Comparison of ENCODE assay signal across 8 cellular contexts in genomic region chr6:4776967-4777925, GRCh38. TPM values are rescaled to one million over a fixed set of nuclear protein-coding genes. Genes with fewer than 3 reads are reported as not detected.
DNase-seq lines count a peak whose midpoint lies in the region; ATAC-seq and TF ChIP-seq lines count a peak whose summit lies in the region.
"Had no signal": no experiment of that assay in that cellular context is flagged by ENCODE, and none has a peak within 500 bp of the region (broad histone marks: within the 10 kb centered on the region; RNA-seq: fewer than 3 reads in every experiment).

No MANE protein-coding gene starts in this region.

- H3K4me3 ChIP-seq in GM08714 (ENCODE audit: low read length) (peak overlapping the region; percentile 88), HL-60 (replicated peaks; ENCODE audit: insufficient read depth, low read length) (peak overlapping the region; percentile 72), WI38 (ENCODE audit: low read depth, low read length) (peak overlapping the region; percentile 66), endocrine pancreas (ENCODE audit: control insufficient read depth, insufficient read depth, low read length) (peak overlapping the region; percentile 86), upper lobe of right lung (peak overlapping the region; percentile 67)
- peak overlapping the region; percentile 52 for H3K4me3 ChIP-seq in naive thymus-derived CD4-positive, alpha-beta T cell (ENCODE audit: low read length)

- H3K27me3 Mint-ChIP-seq in naive thymus-derived CD4-positive, alpha-beta T cell = peaks cover 0 to 29% (median 0%) of the 10 kb centered on the region in 5 donors

- H3K9me3 Mint-ChIP-seq in naive thymus-derived CD4-positive, alpha-beta T cell = peaks cover 0 to 20% (median 4%) of the 10 kb centered on the region in 11 donors

- peak in 1 of 2 experiments; percentile 33 for DNase-seq in HL-60 (ENCODE audit: low read depth in 1 of 2, low spot score in 1 of 2)
- peak in 8 of 9 donors; percentile 13 to 41 (median 19) for DNase-seq in naive thymus-derived CD4-positive, alpha-beta T cell
- peak; percentile 67 for DNase-seq in upper lobe of right lung

- peak overlapping the region; percentile 82 to 95 (median 86) for H3K4me3 Mint-ChIP-seq in naive thymus-derived CD4-positive, alpha-beta T cell

- no peak for ATAC-seq in naive thymus-derived CD4-positive, alpha-beta T cell
- ATAC-seq in upper lobe of right lung (no peak), GM18873 (IDR thresholded peaks at IDR 0.05; ENCODE audit: low FRiP score, unreplicated experiment) (no peak)

- peak overlapping the region; percentile 66 for H3K9ac ChIP-seq in endocrine pancreas (ENCODE audit: control insufficient read depth, insufficient read depth, low read length)

- intact Hi-C loops in naive thymus-derived CD4-positive, alpha-beta T cell (cut with micrococcal nuclease) = loop anchor here (1.0 to 10.0 kb wide), 11 partner anchors 30 to 1772 kb away; partner anchors contain the start of genes ECI2 (in 1 of the 2), FARS2 (in 1 of the 2), LYRM4 (in 1 of the 2) and NRN1 (in 1 of the 2)
- intact Hi-C loops in upper lobe of right lung (cut with DNase I) = no loop called here

- POLR2A ChIA-PET in naive thymus-derived CD4-positive, alpha-beta T cell (lab: Charles Lee) = interaction anchor here (1.0 to 1.4 kb wide), 3 partner anchors 9 to 21 kb away, joined by 3 to 5 read pairs (median 3); no protein-coding TSS in a partner anchor

- H3K36me3 Mint-ChIP-seq in naive thymus-derived CD4-positive, alpha-beta T cell = peaks cover 0 to 19% (median 0%) of the 10 kb centered on the region in 5 donors

- H3K27ac ChIP-seq in HL-60 (replicated peaks) (peak overlapping the region; percentile 34), upper lobe of right lung (peak overlapping the region; percentile 14)
- peak overlapping the region; percentile 33 for H3K27ac ChIP-seq in naive thymus-derived CD4-positive, alpha-beta T cell (ENCODE audit: low read depth, low read length)

- H3K27ac Mint-ChIP-seq in naive thymus-derived CD4-positive, alpha-beta T cell = peak overlapping the region; percentile 29 to 78 (median 61)

- CTCF ChIA-PET in naive thymus-derived CD4-positive, alpha-beta T cell (lab: Charles Lee) = interaction anchor here (0.5 kb wide), 1 partner anchor 26 kb away, joined by 3 read pairs; no protein-coding TSS in a partner anchor

- TF ChIP-seq CTCF in HL-60 (IDR thresholded peaks at IDR 0.05; ENCODE audit: insufficient read depth, low read length) = no peak
- TF ChIP-seq CTCF in WI38 (IDR thresholded peaks at IDR 0.05; ENCODE audit: low read depth, low read length) = no peak
- no peak for TF ChIP-seq CTCF in upper lobe of right lung (IDR thresholded peaks at IDR 0.05)

- H3K27me3 ChIP-seq in HL-60 (ENCODE audit: insufficient read depth, poor library complexity, severe bottlenecking) = no peaks in the 10 kb centered on the region
- H3K27me3 ChIP-seq in endocrine pancreas (ENCODE audit: control insufficient read depth, insufficient read depth, low read length) = no peaks in the 10 kb centered on the region
- H3K27me3 ChIP-seq in naive thymus-derived CD4-positive, alpha-beta T cell (ENCODE audit: control insufficient read depth in 2 of 2, insufficient read depth in 2 of 2, low read length in 2 of 2) = no peaks in the 10 kb centered on the region
- no peaks in the 10 kb centered on the region for H3K27me3 ChIP-seq in upper lobe of right lung
- H3K27me3 ChIP-seq: adrenal gland had no signal

- peaks cover 37 to 62% (median 60%) of the 10 kb centered on the region in 7 donors for H3K4me1 Mint-ChIP-seq in naive thymus-derived CD4-positive, alpha-beta T cell

- peaks cover 8% of the 10 kb centered on the region for H3K4me1 ChIP-seq in endocrine pancreas (ENCODE audit: control insufficient read depth, insufficient read depth, low read length)
- H3K4me1 ChIP-seq in naive thymus-derived CD4-positive, alpha-beta T cell (ENCODE audit: control insufficient read depth in 2 of 2, insufficient read depth in 2 of 2, low read length in 2 of 2) = peaks cover 0 to 10% of the 10 kb centered on the region in 2 donors
- peaks cover 30% of the 10 kb centered on the region for H3K4me1 ChIP-seq in upper lobe of right lung

- H3K9me3 ChIP-seq in endocrine pancreas (ENCODE audit: control insufficient read depth, low read length) (no peaks in the 10 kb centered on the region), upper lobe of right lung (no peaks in the 10 kb centered on the region)
- no peaks in the 10 kb centered on the region for H3K9me3 ChIP-seq in naive thymus-derived CD4-positive, alpha-beta T cell (ENCODE audit: control insufficient read depth in 2 of 3, low read length in 3 of 3)
- H3K9me3 ChIP-seq: adrenal gland had no signal

- H3K36me3 ChIP-seq in endocrine pancreas (ENCODE audit: control insufficient read depth, insufficient read depth, low read length) = no peaks in the 10 kb centered on the region
- H3K36me3 ChIP-seq in naive thymus-derived CD4-positive, alpha-beta T cell (ENCODE audit: control insufficient read depth in 2 of 3, insufficient read depth in 3 of 3, low read length in 3 of 3) = no peaks in the 10 kb centered on the region
- no peaks in the 10 kb centered on the region for H3K36me3 ChIP-seq in upper lobe of right lung
- H3K36me3 ChIP-seq: adrenal gland had no signal

RNA-seq across cellular contexts. Expression of gene CDYL, which starts 1.0 kb away (rescaled TPM):
- total RNA-seq in naive thymus-derived CD4-positive, alpha-beta T cell = 10 to 100 TPM; 25.5 to 43.3 (median 35.1) TPM
- polyA plus RNA-seq in naive thymus-derived CD4-positive, alpha-beta T cell = 1 to 10 TPM; 3.6 to 4.2 TPM
- total RNA-seq in upper lobe of right lung = 40.8 TPM
